In genomic region chr7:91165846-91166230, GRCh38 we compare ENCODE assay signal across 9 cellular contexts.
DNase-seq lines count a peak whose midpoint lies in the region; ATAC-seq and TF ChIP-seq lines count a peak whose summit lies in the region.
"Had no signal": no experiment of that assay in that cellular context is flagged by ENCODE, and none has a peak within 500 bp of the region (broad histone marks: within the 10 kb centered on the region; RNA-seq: fewer than 3 reads in every experiment).

No MANE protein-coding gene starts in this region.

- ATAC-seq in GM18517 (IDR thresholded peaks at IDR 0.05; ENCODE audit: unreplicated experiment) (peak; percentile 45), GM21717 (IDR thresholded peaks at IDR 0.05; ENCODE audit: unreplicated experiment) (peak; percentile 39), HG03280 (IDR thresholded peaks at IDR 0.05; ENCODE audit: unreplicated experiment) (peak; percentile 38)

- no peak for TF ChIP-seq CTCF in testis (IDR thresholded peaks at IDR 0.05)

- H3K9me3 ChIP-seq in testis = no peaks in the 10 kb centered on the region

- no peaks in the 10 kb centered on the region for H3K36me3 ChIP-seq in testis (ENCODE audit: low read depth, missing control alignments)

- 83 to 92% methylated on average over 1 of the region's 1 CpG for WGBS in testis, 2 donors

- no peaks in the 10 kb centered on the region for H3K4me1 ChIP-seq in testis

- no peaks in the 10 kb centered on the region for H3K27me3 ChIP-seq in testis

- TF ChIP-seq POLR2A in testis (IDR thresholded peaks at IDR 0.05) = no peak

- H3K27ac ChIP-seq in testis = no peak overlapping the region

- intact Hi-C loops in testis (cut with DNase I; ENCODE audit: low total_unique reads) = no loop called here

- peak; percentile 58 for DNase-seq in fibroblast of gingiva (ENCODE audit: low read depth)
- DNase-seq in activated CD8-positive, alpha-beta memory T cell treated with anti-CD3 and anti-CD28 coated beads, Interleukin-2, amount 50 U/mL, for 48 hours = no peak
- no peak for DNase-seq in germinal center (ENCODE audit: low spot score)
- DNase-seq in testis = no peak
- DNase-seq in cerebellar cortex (ENCODE audit: low spot score) = no peak
- DNase-seq: SIG-M5 had no signal

- H3K4me3 ChIP-seq in testis = no peak overlapping the region
